11 cellular contexts compared by ENCODE assay signal in genomic region chr2:54641988-54642387, GRCh38.
DNase-seq lines count a peak whose midpoint lies in the region; ATAC-seq and TF ChIP-seq lines count a peak whose summit lies in the region.
"Had no signal": no experiment of that assay in that cellular context is flagged by ENCODE, and none has a peak within 500 bp of the region (broad histone marks: within the 10 kb centered on the region; RNA-seq: fewer than 3 reads in every experiment).

No MANE protein-coding gene starts in this region.

- H3K4me3 Mint-ChIP-seq in activated T-cell treated with anti-CD3 and anti-CD28 coated beads, Interleukin-2, amount 50 U/mL, for 24 hours: no peak overlapping the region
- no peak overlapping the region for H3K4me3 Mint-ChIP-seq in memory B cell
- H3K4me3 Mint-ChIP-seq: immature natural killer cell had no signal

- H3K27me3 ChIP-seq in dorsolateral prefrontal cortex: no peaks in the 10 kb centered on the region
- H3K27me3 ChIP-seq in suprapubic skin: no peaks in the 10 kb centered on the region

- H3K4me3 ChIP-seq in dorsolateral prefrontal cortex (no peak overlapping the region), suprapubic skin (no peak overlapping the region)
- H3K4me3 ChIP-seq: PC-9 had no signal

- no peaks in the 10 kb centered on the region for H3K27me3 Mint-ChIP-seq in activated T-cell treated with anti-CD3 and anti-CD28 coated beads, Interleukin-2, amount 50 U/mL, for 24 hours
- H3K27me3 Mint-ChIP-seq in memory B cell: no peaks in the 10 kb centered on the region

- no peaks in the 10 kb centered on the region for H3K9me3 ChIP-seq in suprapubic skin

- H3K36me3 ChIP-seq in suprapubic skin: peaks cover 86% of the 10 kb centered on the region

- H3K27ac ChIP-seq in dorsolateral prefrontal cortex (peak overlapping the region in 55 of 59 donors; percentile 0 to 81 (median 52)), suprapubic skin (peak overlapping the region; percentile 42)
- H3K27ac ChIP-seq: PC-9 had no signal

- no peak for TF ChIP-seq EP300 in suprapubic skin (IDR thresholded peaks at IDR 0.05)

- H3K9me3 Mint-ChIP-seq in activated T-cell treated with anti-CD3 and anti-CD28 coated beads, Interleukin-2, amount 50 U/mL, for 24 hours: no peaks in the 10 kb centered on the region
- H3K9me3 Mint-ChIP-seq in memory B cell: no peaks in the 10 kb centered on the region
- H3K9me3 Mint-ChIP-seq: immature natural killer cell had no signal

- ATAC-seq in memory B cell (ENCODE audit: low read depth) (no peak), HG03571 (IDR thresholded peaks at IDR 0.05; ENCODE audit: unreplicated experiment) (no peak)

- peak overlapping the region; percentile 50 for H3K27ac Mint-ChIP-seq in activated T-cell treated with anti-CD3 and anti-CD28 coated beads, Interleukin-2, amount 50 U/mL, for 24 hours
- peak overlapping the region; percentile 69 for H3K27ac Mint-ChIP-seq in memory B cell

- no peak for DNase-seq in activated T-cell treated with anti-CD3 and anti-CD28 coated beads, Interleukin-2, amount 50 U/mL, for 24 hours
- DNase-seq in activated T-cell treated with anti-CD3 and anti-CD28 coated beads, Interleukin-2, amount 50 U/mL, for 48 hours: no peak
- peak in 4 of 10 donors; percentile 41 to 71 (median 52) for DNase-seq in dorsolateral prefrontal cortex
- no peak for DNase-seq in memory B cell (ENCODE audit: low spot score in 2 of 2)
- DNase-seq in suprapubic skin (ENCODE audit: low spot score in 2 of 2): no peak
- DNase-seq in AG08395 (ENCODE audit: low spot score): no peak
- DNase-seq in RPMI8226: no peak
- DNase-seq: immature natural killer cell, NCI-H2171 treated with DMSO at 0.1 percent for 48 hours, PC-9 had no signal

- H3K4me1 Mint-ChIP-seq in activated T-cell treated with anti-CD3 and anti-CD28 coated beads, Interleukin-2, amount 50 U/mL, for 24 hours (ENCODE audit: low read depth): peaks cover 9% of the 10 kb centered on the region
- H3K4me1 Mint-ChIP-seq in memory B cell: peaks cover 9% of the 10 kb centered on the region

- TF ChIP-seq POLR2A in suprapubic skin (IDR thresholded peaks at IDR 0.05): no peak

- intact Hi-C loops in dorsolateral prefrontal cortex (cut with DNase I): no loop called here

- TF ChIP-seq CTCF in dorsolateral prefrontal cortex (IDR thresholded peaks at IDR 0.05 in 54 of 56, conservative IDR thresholded peaks at IDR 0.05 in 2 of 56; ENCODE audit: low read depth in 1 of 56, partially characterized antibody in 56 of 56) (no peak), suprapubic skin (IDR thresholded peaks at IDR 0.05) (no peak)

- peaks cover 19% of the 10 kb centered on the region for H3K4me1 ChIP-seq in suprapubic skin

- peaks cover 80% of the 10 kb centered on the region for H3K36me3 Mint-ChIP-seq in activated T-cell treated with anti-CD3 and anti-CD28 coated beads, Interleukin-2, amount 50 U/mL, for 24 hours (ENCODE audit: low read depth)
- H3K36me3 Mint-ChIP-seq in memory B cell: peaks cover 46% of the 10 kb centered on the region

- WGBS in suprapubic skin: 81% methylated on average over 8 of the region's 8 CpGs
